In genomic region chr4:8915201-8916200, GRCh38 we compare ENCODE assay signal across 17 cellular contexts. TPM values are rescaled to one million over a fixed set of nuclear protein-coding genes. Genes with fewer than 3 reads are reported as not detected.
A peak's percentile ranks its signal among the peaks of the same experiment; 100 is the strongest.
DNase-seq lines count a peak whose midpoint lies in the region; ATAC-seq, FAIRE-seq and TF ChIP-seq lines count a peak whose summit lies in the region.
"Had no signal": no experiment of that assay in that cellular context is flagged by ENCODE, and none has a peak within 500 bp of the region (broad histone marks: within the 10 kb centered on the region; RNA-seq: fewer than 3 reads in every experiment).

No MANE protein-coding gene starts in this region.

- intact Hi-C loops in breast epithelium (cut with DNase I; ENCODE audit: low total_unique reads) (no loop called here), mammary epithelial cell (cut with micrococcal nuclease) (loop anchor here (5.0 to 10.0 kb wide), 3 partner anchors 323 to 741 kb away; partner anchors contain the start of gene CPZ)

- no peaks in the 10 kb centered on the region for H3K79me2 ChIP-seq in mammary epithelial cell (ENCODE audit: insufficient read depth, low read length)

- 79% methylated on average over 17 of the region's 27 CpGs for WGBS in mammary epithelial cell (ENCODE audit: low coverage, missing lambda C conversion rate)

- H3K9me3 ChIP-seq in breast epithelium (no peaks in the 10 kb centered on the region), mammary epithelial cell (replicated peaks; ENCODE audit: insufficient read depth, low read length) (peaks cover 2% of the 10 kb centered on the region)

- H3K4me3 ChIP-seq in breast epithelium, result no peak overlapping the region
- H3K4me3 ChIP-seq in mammary epithelial cell (replicated peaks in 1 of 3; ENCODE audit: insufficient read depth in 1 of 3, low read depth in 2 of 3, low read length in 3 of 3), result no peak overlapping the region

- H3K9ac ChIP-seq in mammary epithelial cell (ENCODE audit: insufficient read depth, low read length), result no peak overlapping the region

- in situ Hi-C loops in mammary epithelial cell (cut with MboI; ENCODE audit: low sequenced_read_pairs in 2 of 2), result loop anchor here (10.0 to 25.0 kb wide), 3 partner anchors 301 to 453 kb away; no protein-coding TSS in a partner anchor

- BruUV-seq in mammary epithelial cell (replicated peaks; lab: Mats Ljungman, UMichigan), result no TSS peak

- DNase-seq in breast epithelium (ENCODE audit: low spot score in 2 of 2), result peak; percentile 4 to 42
- no peak for DNase-seq in mammary epithelial cell
- DNase-seq in activated CD8-positive, alpha-beta memory T cell treated with anti-CD3 and anti-CD28 coated beads, Interleukin-2, amount 50 U/mL, for 48 hours, result peak; percentile 29
- DNase-seq in mesenteric fat pad (ENCODE audit: low spot score), result peak; percentile 73
- DNase-seq in urothelium cell line (ENCODE audit: low spot score), result peak; percentile 0
- no peak for DNase-seq in NCI-H1105 treated with DMSO at 0.1 percent for 48 hours (lab: John Stamatoyannopoulos, UW)
- no peak for DNase-seq in SHP77 (lab: John Stamatoyannopoulos, UW)
- DNase-seq: cerebellar nuclear complex; glutamatergic neuron; KBM-7; NCI-H1105; NCI-H446; retina; stimulated activated CD4-positive, alpha-beta T cell treated with anti-CD3 and anti-CD28 coated beads, Interleukin-4, amount 100 ng/mL, for 1 hour had no signal

- TF ChIP-seq CTCF in breast epithelium (IDR thresholded peaks at IDR 0.05), result no peak
- TF ChIP-seq CTCF in mammary epithelial cell (conservative IDR thresholded peaks at IDR 0.05 in 1 of 2, IDR thresholded peaks at IDR 0.05 in 1 of 2; ENCODE audit: extremely low read depth in 1 of 2, insufficient read depth in 1 of 2, low read depth in 1 of 2, low read length in 2 of 2), result no peak

- CTCF ChIA-PET in mammary epithelial cell (lab: Charles Lee; ENCODE audit: low non-redundant PET), result no interaction called here

- H2AFZ ChIP-seq in mammary epithelial cell (ENCODE audit: low read depth, low read length), result no peak overlapping the region

- no peak for FAIRE-seq in urothelium cell line (lab: Jason Lieb, UNC)
- FAIRE-seq: TTC549 had no signal

- H3K27ac ChIP-seq in breast epithelium (no peak overlapping the region), mammary epithelial cell (ENCODE audit: insufficient read depth, low read depth, low read length) (no peak overlapping the region)

- H3K27me3 ChIP-seq in breast epithelium (peaks cover 0 to 57% of the 10 kb centered on the region in 2 donors), mammary epithelial cell (ENCODE audit: insufficient read depth, low read length) (no peaks in the 10 kb centered on the region)

- dilution Hi-C loops in mammary epithelial cell (cut with HindIII; ENCODE audit: low sequenced_read_pairs), result loop anchor here (25.0 kb wide), 1 partner anchor 428 kb away; no protein-coding TSS in a partner anchor

- no peaks in the 10 kb centered on the region for H4K20me1 ChIP-seq in mammary epithelial cell (ENCODE audit: insufficient read depth, low read length)

- no peaks in the 10 kb centered on the region for H3K4me1 ChIP-seq in breast epithelium
- H3K4me1 ChIP-seq in mammary epithelial cell (ENCODE audit: insufficient read depth, low read length), result no peaks in the 10 kb centered on the region

- H3K4me2 ChIP-seq in mammary epithelial cell (ENCODE audit: insufficient read depth, low read depth, low read length), result no peak overlapping the region

- no peak for ATAC-seq in GM19035 (IDR thresholded peaks at IDR 0.05; ENCODE audit: unreplicated experiment)

- H3K36me3 ChIP-seq in breast epithelium (no peaks in the 10 kb centered on the region), mammary epithelial cell (ENCODE audit: insufficient read depth, low read length) (no peaks in the 10 kb centered on the region)

- no peak for TF ChIP-seq POLR2A in breast epithelium (IDR thresholded peaks at IDR 0.05)

RNA-seq across cellular contexts. Expression of gene HMX1, which starts 43.9 kb away (rescaled TPM):
- total RNA-seq in breast epithelium (not detected), mammary epithelial cell (not detected), mesenteric fat pad (not detected)
- polyA plus RNA-seq in mammary epithelial cell, result not detected
- polyA minus RNA-seq in mammary epithelial cell, result not detected
- total RNA-seq: myocyte had no signal

Comparison
In these comparisons a context has a peak if more than half of its experiments do, and no peak if none do; other contexts are left out.
1. DNase-seq: peak in breast epithelium (2 of 2), activated CD8-positive, alpha-beta memory T cell treated with anti-CD3 and anti-CD28 coated beads, Interleukin-2, amount 50 U/mL, for 48 hours (single experiment), mesenteric fat pad (single experiment) and urothelium cell line (single experiment); none in mammary epithelial cell (single experiment), NCI-H1105 treated with DMSO at 0.1 percent for 48 hours (single experiment) and SHP77 (0 of 2).